In genomic region chr22:50627914-50628542, GRCh38 we compare ENCODE assay signal across 8 cellular contexts. TPM values are rescaled to one million over a fixed set of nuclear protein-coding genes. Genes with fewer than 3 reads are reported as not detected.
DNase-seq lines count a peak whose midpoint lies in the region; ATAC-seq, FAIRE-seq and TF ChIP-seq lines count a peak whose summit lies in the region.

Gene ARSA (minus strand): TSS chr22:50628152. CDS start chr22:50627779, 373 bp downstream.

- peak within 1 kb of the TSS; percentile 95 for H3K4me2 ChIP-seq in OCI-LY3 (ENCODE audit: low read length)

- peak; percentile 79 for TF ChIP-seq CTCF in C4-2B (conservative IDR thresholded peaks at IDR 0.05)
- TF ChIP-seq CTCF in OCI-LY3 (IDR thresholded peaks at IDR 0.05; ENCODE audit: low read depth, low read length), result peak; percentile 31

- H3K79me2 ChIP-seq in OCI-LY3 (ENCODE audit: low read length), result no peaks in the 10 kb centered on the region

- peak within 1 kb of the TSS; percentile 82 for H3K9ac ChIP-seq in OCI-LY3 (ENCODE audit: low read length)
- H3K9ac ChIP-seq in muscle layer of colon (ENCODE audit: low read length), result peak within 1 kb of the TSS; percentile 72

- H3K4me1 ChIP-seq in OCI-LY3 (ENCODE audit: low read length) (peaks cover 7% of the 10 kb centered on the region), muscle layer of colon (ENCODE audit: insufficient read depth, low read length) (peaks cover 14% of the 10 kb centered on the region)

- H3K27ac ChIP-seq in C4-2B (peak within 1 kb of the TSS; percentile 83), OCI-LY3 (ENCODE audit: low read length) (no peak within 1 kb of the TSS), muscle layer of colon (ENCODE audit: low read depth, low read length) (peak within 1 kb of the TSS; percentile 84)

- H3K27me3 ChIP-seq in OCI-LY3 (ENCODE audit: low read depth, low read length) (no peaks in the 10 kb centered on the region), muscle layer of colon (ENCODE audit: control insufficient read depth in 1 of 2, insufficient read depth in 2 of 2, low read length in 2 of 2) (no peaks in the 10 kb centered on the region)

- H3K9me3 ChIP-seq in OCI-LY3 (ENCODE audit: insufficient read depth, low read length) (no peaks in the 10 kb centered on the region), muscle layer of colon (ENCODE audit: low read length) (no peaks in the 10 kb centered on the region)

- peak within 1 kb of the TSS; percentile 29; the same call in 1 of the 2 replicates for H2AFZ ChIP-seq in OCI-LY3 (ENCODE audit: low read depth, low read length)

- DNase-seq in GM19239 (ENCODE audit: insufficient read length, low spot score) (peak; percentile 79), activated T-cell treated with anti-CD3 and anti-CD28 coated beads for 48 hours (ENCODE audit: low read depth) (peak; percentile 75)
- DNase-seq in stimulated activated CD8-positive, alpha-beta memory T cell treated with anti-CD3 and anti-CD28 coated beads, Interleukin-7, amount 100 ng/mL, for 24 hours (ENCODE audit: low read depth), result peak; percentile 41

- H3K4me3 ChIP-seq in OCI-LY3 (ENCODE audit: low read length) (peak within 1 kb of the TSS; percentile 99), muscle layer of colon (ENCODE audit: low read depth in 1 of 2, low read length in 2 of 2) (peak within 1 kb of the TSS; percentile 76 to 97)

- FAIRE-seq in GM19239 (lab: Jason Lieb, UNC), result peak; percentile 68

- no peaks in the 10 kb centered on the region for H4K20me1 ChIP-seq in OCI-LY3 (ENCODE audit: insufficient read depth, low read length)

- H3K36me3 ChIP-seq in OCI-LY3 (replicated peaks; ENCODE audit: low read depth, low read length), result no peaks in the 10 kb centered on the region
- H3K36me3 ChIP-seq in muscle layer of colon (ENCODE audit: insufficient read depth, low read length), result no peaks in the 10 kb centered on the region

- ATAC-seq in HG03520 (IDR thresholded peaks at IDR 0.05; ENCODE audit: unreplicated experiment) (peak; percentile 58), esophagus mucosa (peak; percentile 85)

RNA-seq across cellular contexts. Expression of gene ARSA, which starts in this region (rescaled TPM):
- total RNA-seq in esophagus mucosa, result 30.1 TPM
